20 cellular contexts compared by ENCODE assay signal in genomic region chr22:44805663-44806062, GRCh38.
"Had no signal": no experiment of that assay in that cellular context is flagged by ENCODE, and none has a peak within 500 bp of the region (broad histone marks: within the 10 kb centered on the region; RNA-seq: fewer than 3 reads in every experiment).

No MANE protein-coding gene starts in this region.

- H3K4me2 ChIP-seq: PC-9 had no signal

- H3K27ac ChIP-seq: PC-9 had no signal

- H3K4me3 ChIP-seq: K562, PC-9 had no signal

- H2AFZ ChIP-seq: PC-9 had no signal

- DNase-seq: activated CD4-positive, alpha-beta T cell treated with anti-CD3 and anti-CD28 coated beads for 48 hours; activated CD4-positive, alpha-beta T cell treated with anti-CD3 and anti-CD28 coated beads, Interleukin-2, amount 50 U/mL, for 4 hours; activated CD4-positive, CD25-positive, alpha-beta regulatory T cell treated with anti-CD3 and anti-CD28 coated beads, Interleukin-2, amount 50 U/mL, for 72 hours; activated CD8-positive, alpha-beta memory T cell treated with anti-CD3 and anti-CD28 coated beads for 24 hours; activated effector memory CD4-positive, alpha-beta T cell treated with anti-CD3 and anti-CD28 coated beads, Interleukin-2, amount 50 U/mL, for 16 hours; activated naive CD4-positive, alpha-beta T cell treated with Interleukin-2 at 50 U/mL for 16 hours; activated naive CD8-positive, alpha-beta T cell treated with anti-CD3 and anti-CD28 coated beads, Interleukin-2, amount 50 U/mL, for 24 hours; activated T-cell treated with anti-CD3 and anti-CD28 coated beads, Interleukin-2, amount 50 U/mL, for 4 hours; amniotic stem cell; Karpas-422; NCI-H1048; NCI-H1436 treated with DMSO at 0.1 percent for 48 hours; NCI-H1930; NCI-H2171; NCI-H345; NCI-H510A; NCI-H526 treated with DMSO at 0.1 percent for 48 hours; PC-9; SHP77 treated with DMSO at 0.1 percent for 48 hours had no signal
